8 cellular contexts compared by ENCODE assay signal in genomic region chr1:147541672-147542548, GRCh38. TPM values are rescaled to one million over a fixed set of nuclear protein-coding genes. Genes with fewer than 3 reads are reported as not detected.
DNase-seq lines count a peak whose midpoint lies in the region; ATAC-seq and TF ChIP-seq lines count a peak whose summit lies in the region.

No MANE protein-coding gene starts in this region.

- H3K27ac ChIP-seq in Panc1 (ENCODE audit: low read length) = peak overlapping the region; percentile 92

- intact Hi-C loops in Panc1 (cut with micrococcal nuclease; ENCODE audit: unreplicated experiment) = no loop called here

- no peak overlapping the region for H3K4me3 Mint-ChIP-seq in stimulated activated naive B cell treated with anti-CD40 and anti-IgM and Interleukin-4, amounts not matched to agents 10 μg/mL and 1 μg/mL and 100 μg/mL, for 72 hours

- H3K9me3 Mint-ChIP-seq in stimulated activated naive B cell treated with anti-CD40 and anti-IgM and Interleukin-4, amounts not matched to agents 10 μg/mL and 1 μg/mL and 100 μg/mL, for 72 hours = no peaks in the 10 kb centered on the region

- H3K27ac Mint-ChIP-seq in stimulated activated naive B cell treated with anti-CD40 and anti-IgM and Interleukin-4, amounts not matched to agents 10 μg/mL and 1 μg/mL and 100 μg/mL, for 72 hours = no peak overlapping the region

- peaks cover 31% of the 10 kb centered on the region for H3K4me1 ChIP-seq in Panc1 (ENCODE audit: control insufficient read depth, insufficient read depth, low read length)

- peaks cover 7 to 21% of the 10 kb centered on the region in 2 donors for H3K27me3 Mint-ChIP-seq in stimulated activated naive B cell treated with anti-CD40 and anti-IgM and Interleukin-4, amounts not matched to agents 10 μg/mL and 1 μg/mL and 100 μg/mL, for 72 hours

- CTCF ChIA-PET in Panc1 (lab: Charles Lee) = interaction anchor here (0.7 to 1.6 kb wide), 2 partner anchors 57 to 129 kb away, joined by 6 to 10 read pairs; no protein-coding TSS in a partner anchor

- in situ Hi-C loops in Panc1 (cut with HindIII; ENCODE audit: low pct_unique_long_range_greater_than_20kb, low sequenced_read_pairs) = no loop called here

- H3K9me3 ChIP-seq in Panc1 (ENCODE audit: control insufficient read depth, insufficient read depth, low read depth, low read length) = no peaks in the 10 kb centered on the region

- peak; percentile 43 for DNase-seq in DMS153 (lab: John Stamatoyannopoulos, UW)
- no peak for DNase-seq in DMS153 treated with DMSO at 0.1 percent for 48 hours (lab: John Stamatoyannopoulos, UW; ENCODE audit: unreplicated experiment)
- no peak for DNase-seq in Panc1 (ENCODE audit: low read depth, low spot score)
- DNase-seq in choroid plexus epithelial cell (ENCODE audit: low read depth) = peak; percentile 48
- peak; percentile 48 for DNase-seq in left lobe of liver (ENCODE audit: low spot score)
- DNase-seq in stimulated activated naive B cell treated with anti-CD40 and anti-IgM and Interleukin-4, amounts not matched to agents 10 μg/mL and 1 μg/mL and 100 μg/mL, for 72 hours = no peak
- DNase-seq in amniotic stem cell (lab: John Stamatoyannopoulos, UW) = no peak
- no peak for DNase-seq in OCI-M2 (lab: John Stamatoyannopoulos, UW; ENCODE audit: unreplicated experiment)

- peak; percentile 85 for ATAC-seq in Panc1
- peak; percentile 65 for ATAC-seq in left lobe of liver
- ATAC-seq in stimulated activated naive B cell treated with anti-CD40 and anti-IgM and Interleukin-4, amounts not matched to agents 10 μg/mL and 1 μg/mL and 100 μg/mL, for 72 hours (replicated peaks) = peak; percentile 29 to 38

- H3K4me3 ChIP-seq in Panc1 (ENCODE audit: low read depth in 2 of 2, low read length in 2 of 2) (peak overlapping the region; percentile 51 to 83), choroid plexus epithelial cell (ENCODE audit: low read depth, low read length) (peak overlapping the region; percentile 68)

- H3K4me1 Mint-ChIP-seq in stimulated activated naive B cell treated with anti-CD40 and anti-IgM and Interleukin-4, amounts not matched to agents 10 μg/mL and 1 μg/mL and 100 μg/mL, for 72 hours = peaks cover 12 to 13% of the 10 kb centered on the region in 2 donors

- no peaks in the 10 kb centered on the region for H3K27me3 ChIP-seq in Panc1 (ENCODE audit: control insufficient read depth, insufficient read depth, low read length)

- TF ChIP-seq CTCF in Panc1 (IDR thresholded peaks at IDR 0.05) (no peak), choroid plexus epithelial cell (conservative IDR thresholded peaks at IDR 0.05; ENCODE audit: low read depth, low read length) (no peak)

- H3K36me3 Mint-ChIP-seq in stimulated activated naive B cell treated with anti-CD40 and anti-IgM and Interleukin-4, amounts not matched to agents 10 μg/mL and 1 μg/mL and 100 μg/mL, for 72 hours = no peaks in the 10 kb centered on the region

- BruUV-seq in Panc1 (replicated peaks; lab: Mats Ljungman, UMichigan) = no TSS peak

- POLR2A ChIA-PET in Panc1 (lab: Charles Lee) = no interaction called here

- no peaks in the 10 kb centered on the region for H3K36me3 ChIP-seq in Panc1 (ENCODE audit: control insufficient read depth, insufficient read depth, low read length)

RNA-seq across cellular contexts. Expression of gene BCL9, which starts 0.6 kb away (rescaled TPM):
- total RNA-seq in Panc1 (2021; ENCODE audit: unreplicated experiment) = 25.1 TPM
- 13.8 TPM for polyA plus RNA-seq in Panc1 (2012; ENCODE audit: insufficient read length)
- total RNA-seq in left lobe of liver = 5.3 TPM

Comparison
In these comparisons a context has a peak if more than half of its experiments do, and no peak if none do; other contexts are left out.
1. DNase-seq: peak in DMS153 (single experiment), choroid plexus epithelial cell (single experiment) and left lobe of liver (single experiment); none in DMS153 treated with DMSO at 0.1 percent for 48 hours (single experiment), Panc1 (single experiment), stimulated activated naive B cell treated with anti-CD40 and anti-IgM and Interleukin-4, amounts not matched to agents 10 μg/mL and 1 μg/mL and 100 μg/mL, for 72 hours (single experiment), amniotic stem cell (single experiment) and OCI-M2 (single experiment).
2. ATAC-seq: peak in every context shown above with its lines; median percentile 85 in Panc1; 65 in left lobe of liver; 34 in stimulated activated naive B cell treated with anti-CD40 and anti-IgM and Interleukin-4, amounts not matched to agents 10 μg/mL and 1 μg/mL and 100 μg/mL, for 72 hours.